Comparison of ENCODE assay signal across 8 cellular contexts in genomic region chr22:41696714-41697113, GRCh38. TPM values are rescaled to one million over a fixed set of nuclear protein-coding genes. Genes with fewer than 3 reads are reported as not detected.
DNase-seq lines count a peak whose midpoint lies in the region; ATAC-seq, FAIRE-seq and TF ChIP-seq lines count a peak whose summit lies in the region.

No MANE protein-coding gene starts in this region.

- no peak overlapping the region for H4K12ac ChIP-seq in trophoblast cell (ENCODE audit: low read depth, low read length)

- H3K4me2 ChIP-seq in GM23248 (ENCODE audit: unreplicated experiment) (peak overlapping the region; percentile 67), PC-9 (peak overlapping the region; percentile 81; the same call in 1 of the 2 replicates), endothelial cell of umbilical vein (ENCODE audit: insufficient read depth, low read length) (no peak overlapping the region), trophoblast cell (ENCODE audit: low read length) (no peak overlapping the region)

- BruUV-seq in PC-9 (replicated peaks; lab: Mats Ljungman, UMichigan) (no TSS peak), endothelial cell of umbilical vein (replicated peaks; lab: Mats Ljungman, UMichigan) (no TSS peak)

- peak overlapping the region; percentile 8; the same call in 1 of the 2 replicates for H3K9ac ChIP-seq in GM23248
- no peak overlapping the region for H3K9ac ChIP-seq in endothelial cell of umbilical vein (replicated peaks; ENCODE audit: extremely low read depth, insufficient read depth, low read length)
- H3K9ac ChIP-seq in trophoblast cell (ENCODE audit: low read length), result no peak overlapping the region

- no peak for DNase-seq in GM23248
- no peak for DNase-seq in PC-9
- no peak for DNase-seq in endothelial cell of umbilical vein (ENCODE audit: low read depth, low spot score)
- DNase-seq in trophoblast cell, result no peak
- no peak for DNase-seq in HCEC 1CT
- no peak for DNase-seq in RPMI8226
- DNase-seq in NCI-H748 treated with DMSO at 0.1 percent for 48 hours (lab: John Stamatoyannopoulos, UW), result no peak

- intact Hi-C loops in PC-9 (cut with micrococcal nuclease; ENCODE audit: unreplicated experiment) (loop anchor here (1.0 to 5.0 kb wide), 5 partner anchors 30 to 245 kb away; no protein-coding TSS in a partner anchor), endothelial cell of umbilical vein (cut with micrococcal nuclease) (loop anchor here (1.0 to 10.0 kb wide), 9 partner anchors 30 to 418 kb away; partner anchors contain the start of genes CCDC134, NDUFA6 and SREBF2)

- no peaks in the 10 kb centered on the region for H3K79me2 ChIP-seq in GM23248 (ENCODE audit: insufficient read depth)
- no peaks in the 10 kb centered on the region for H3K79me2 ChIP-seq in PC-9 (ENCODE audit: low read depth)
- no peaks in the 10 kb centered on the region for H3K79me2 ChIP-seq in endothelial cell of umbilical vein (ENCODE audit: control insufficient read depth, insufficient read depth, low read length)
- H3K79me2 ChIP-seq in trophoblast cell (ENCODE audit: control insufficient read depth, insufficient read depth, low read length, poor library complexity), result no peaks in the 10 kb centered on the region

- H3K9me3 ChIP-seq in GM23248 (ENCODE audit: low read depth) (no peaks in the 10 kb centered on the region), PC-9 (ENCODE audit: insufficient read depth, low read depth) (no peaks in the 10 kb centered on the region), endothelial cell of umbilical vein (replicated peaks; ENCODE audit: control insufficient read depth, insufficient read depth, low read length) (no peaks in the 10 kb centered on the region), trophoblast cell (ENCODE audit: insufficient read depth, low read depth, low read length) (peaks cover 2% of the 10 kb centered on the region)

- peaks cover 2% of the 10 kb centered on the region for H3K79me1 ChIP-seq in trophoblast cell (ENCODE audit: low read length)

- dilution Hi-C loops in endothelial cell of umbilical vein (cut with MboI; ENCODE audit: extremely low pct_ligation_motif_present, low sequenced_read_pairs), result no loop called here

- peak overlapping the region; percentile 34 for H4K8ac ChIP-seq in trophoblast cell (ENCODE audit: low read depth, low read length)

- no peak overlapping the region for H2BK120ac ChIP-seq in trophoblast cell (ENCODE audit: insufficient read depth, low read length, poor library complexity)

- TF ChIP-seq CTCF in PC-9 (conservative IDR thresholded peaks at IDR 0.05), result no peak
- no peak for TF ChIP-seq CTCF in endothelial cell of umbilical vein (IDR thresholded peaks at IDR 0.05; ENCODE audit: extremely low read depth in 1 of 2, insufficient read depth in 1 of 2, low read depth in 1 of 2, low read length in 2 of 2)

- FAIRE-seq in endothelial cell of umbilical vein (lab: Jason Lieb, UNC), result no peak

- ATAC-seq in HG03108 (IDR thresholded peaks at IDR 0.05; ENCODE audit: unreplicated experiment), result no peak

- POLR2A ChIA-PET in PC-9 (lab: Charles Lee; ENCODE audit: unreplicated experiment), result interaction anchor here (0.5 to 0.7 kb wide), 4 partner anchors 8 to 384 kb away, joined by 3 to 10 read pairs (median 3); partner anchors contain the start of genes SNU13 and SREBF2
- POLR2A ChIA-PET in endothelial cell of umbilical vein (lab: Charles Lee), result interaction anchor here (0.7 kb wide), 1 partner anchor 8 kb away, joined by 3 read pairs; the partner anchor contains the start of gene SNU13

- H3F3A ChIP-seq in GM23248 (ENCODE audit: insufficient read depth) (peaks cover 16% of the 10 kb centered on the region; the same call in 1 of the 2 replicates), PC-9 (ENCODE audit: insufficient read depth, low read depth) (peaks cover 9% of the 10 kb centered on the region; the same call in 1 of the 2 replicates)

- H3K36me3 ChIP-seq in GM23248 (ENCODE audit: low read depth) (peaks cover 4% of the 10 kb centered on the region; the same call in 1 of the 2 replicates), PC-9 (ENCODE audit: low read depth) (no peaks in the 10 kb centered on the region), endothelial cell of umbilical vein (ENCODE audit: control insufficient read depth in 2 of 2, extremely low read depth in 1 of 2, insufficient read depth in 2 of 2, low read length in 2 of 2) (no peaks in the 10 kb centered on the region), trophoblast cell (ENCODE audit: control insufficient read depth in 1 of 2, insufficient read depth in 2 of 2, low read length in 2 of 2) (peaks cover 6 to 9% of the 10 kb centered on the region in 2 experiments)

- H3K4me1 ChIP-seq in GM23248 (ENCODE audit: insufficient read depth), result peaks cover 13% of the 10 kb centered on the region; the same call in 1 of the 2 replicates
- peaks cover 6% of the 10 kb centered on the region; the same call in 1 of the 2 replicates for H3K4me1 ChIP-seq in PC-9 (replicated peaks; ENCODE audit: insufficient read depth)
- H3K4me1 ChIP-seq in endothelial cell of umbilical vein (ENCODE audit: control insufficient read depth, extremely low read depth, insufficient read depth, low read length), result peaks cover 3% of the 10 kb centered on the region
- peaks cover 3% of the 10 kb centered on the region in 2 experiments for H3K4me1 ChIP-seq in trophoblast cell (ENCODE audit: control insufficient read depth in 1 of 2, insufficient read depth in 2 of 2, low read length in 2 of 2)

- WGBS in GM23248 (ENCODE audit: low coverage in 1 of 2, low lambda C conversion rate in 2 of 2, missing lambda C conversion rate in 2 of 2), 2 experiments, result 44 to 45% methylated on average over 10 to 11 of the region's 11 CpGs
- no CpG with 5 or more reads among the region's 11 CpGs for WGBS in trophoblast cell (ENCODE audit: extremely low coverage, insufficient coverage, insufficient read length)

- H2AK5ac ChIP-seq in trophoblast cell (ENCODE audit: low read length), result peak overlapping the region; percentile 5

- H3K4me3 ChIP-seq in GM23248 (no peak overlapping the region), PC-9 (no peak overlapping the region), endothelial cell of umbilical vein (replicated peaks in 1 of 3; ENCODE audit: insufficient read depth in 1 of 3, low read depth in 1 of 3, low read length in 3 of 3) (no peak overlapping the region), trophoblast cell (ENCODE audit: low read depth, low read length) (no peak overlapping the region)

- H4K91ac ChIP-seq in trophoblast cell (ENCODE audit: low read depth, low read length), result no peak overlapping the region

- no peaks in the 10 kb centered on the region for H3K9me2 ChIP-seq in GM23248 (ENCODE audit: insufficient read depth)
- H3K9me2 ChIP-seq in PC-9 (ENCODE audit: insufficient read depth), result no peaks in the 10 kb centered on the region

- H3K23ac ChIP-seq in trophoblast cell (ENCODE audit: low read length), result no peak overlapping the region

- no peak overlapping the region for H2BK5ac ChIP-seq in trophoblast cell (ENCODE audit: low read depth, low read length, poor library complexity)

- H2AFZ ChIP-seq in GM23248 (peak overlapping the region; percentile 65), PC-9 (0 out of 2 replicates have a peak overlapping the region, but pooled peaks have one; percentile 68), endothelial cell of umbilical vein (ENCODE audit: low read depth, low read length) (peak overlapping the region; percentile 27), trophoblast cell (ENCODE audit: insufficient read depth, low read length, poor library complexity) (no peak overlapping the region)

- H4K20me1 ChIP-seq in GM23248 (ENCODE audit: insufficient read depth) (no peaks in the 10 kb centered on the region), PC-9 (ENCODE audit: insufficient read depth) (no peaks in the 10 kb centered on the region), endothelial cell of umbilical vein (replicated peaks; ENCODE audit: control insufficient read depth, extremely low read depth, insufficient read depth, low read length) (no peaks in the 10 kb centered on the region)

- H3K9me1 ChIP-seq in endothelial cell of umbilical vein (replicated peaks; ENCODE audit: control insufficient read depth, extremely low read depth, insufficient read depth, low read length), result no peaks in the 10 kb centered on the region

- in situ Hi-C loops in GM23248 (cut with MboI), result loop anchor here (10.0 kb wide), 1 partner anchor 248 kb away; the partner anchor contains the start of gene CENPM

- no peak overlapping the region for H3K18ac ChIP-seq in trophoblast cell (ENCODE audit: low read length)

- TF ChIP-seq POLR2A in endothelial cell of umbilical vein (IDR thresholded peaks at IDR 0.05; ENCODE audit: low read depth, low read length), result no peak

- H3K14ac ChIP-seq in trophoblast cell (ENCODE audit: low read length), result no peak overlapping the region

- H3K27me3 ChIP-seq in GM23248 (replicated peaks; ENCODE audit: insufficient read depth) (no peaks in the 10 kb centered on the region), PC-9 (ENCODE audit: insufficient read depth, low read depth) (no peaks in the 10 kb centered on the region), endothelial cell of umbilical vein (ENCODE audit: control insufficient read depth in 2 of 2, insufficient read depth in 2 of 2, low read length in 2 of 2) (no peaks in the 10 kb centered on the region), trophoblast cell (ENCODE audit: insufficient read depth, low read length) (no peaks in the 10 kb centered on the region)

- H2BK12ac ChIP-seq in trophoblast cell (ENCODE audit: low read length), result no peak overlapping the region

- no peak overlapping the region for H3K4ac ChIP-seq in trophoblast cell (ENCODE audit: low read depth, low read length)

- H3K27ac ChIP-seq in GM23248 (no peak overlapping the region), PC-9 (no peak overlapping the region), endothelial cell of umbilical vein (ENCODE audit: insufficient read depth, low read depth, low read length) (no peak overlapping the region), trophoblast cell (ENCODE audit: low read depth, low read length) (no peak overlapping the region)

- CTCF ChIA-PET in PC-9 (lab: Charles Lee) (interaction anchor here (0.5 to 2.1 kb wide), 14 partner anchors 9 to 244 kb away, joined by 3 to 26 read pairs (median 7); partner anchors contain the start of genes CCDC134, SNU13 and TNFRSF13C), endothelial cell of umbilical vein (lab: Charles Lee) (interaction anchor here (0.6 to 3.7 kb wide), 58 partner anchors 8 to 748 kb away, joined by 3 to 127 read pairs (median 6); partner anchors contain the start of genes CCDC134, CENPM, NAGA and NDUFA6)

RNA-seq across cellular contexts. Expression of gene MEI1, which starts 2.6 kb away (rescaled TPM):
- 2.2 and 3.7 TPM in 2 replicates for total RNA-seq in GM23248 (2014; rRNA removed; shearing (Covaris generic))
- 5.5 and 5.9 TPM in 2 replicates for polyA plus RNA-seq in GM23248 (2016; fragmentation: Nextera tagmentation; extraction: Ambion mirVana)
- 0.55 and 0.61 TPM in 2 replicates for total RNA-seq in PC-9 (2021)
- total RNA-seq in endothelial cell of umbilical vein, result 0.76 and 1.5 TPM in 2 replicates
- polyA plus RNA-seq in endothelial cell of umbilical vein, result 1.9 and 2.7 TPM in 2 replicates
- 1.4 and 1.9 TPM in 2 replicates for polyA plus RNA-seq in endothelial cell of umbilical vein (2011; cell fraction: cytosol; rRNA removed)
- 1.4 and 1.9 TPM in 2 replicates for polyA plus RNA-seq in endothelial cell of umbilical vein (2011; cell fraction: nucleus; rRNA removed)
- 1.7 and 2.6 TPM in 2 replicates for polyA plus RNA-seq in endothelial cell of umbilical vein (2012)
- 0.27 and 0.85 TPM in 2 replicates for polyA minus RNA-seq in endothelial cell of umbilical vein
- not detected for polyA minus RNA-seq in endothelial cell of umbilical vein (2011; cell fraction: cytosol; rRNA and poly(A)+ RNA removed)
- not detected in 2 replicates for polyA minus RNA-seq in endothelial cell of umbilical vein (2011; cell fraction: nucleus; rRNA and poly(A)+ RNA removed)
- 0.08 and 0.32 TPM in 2 replicates for polyA plus RNA-seq in trophoblast cell (2013)

RNA-seq across cellular contexts. Expression of gene SNU13, which starts 8.0 kb away (rescaled TPM):
- 113 and 136 TPM in 2 replicates for total RNA-seq in GM23248 (2014; rRNA removed; shearing (Covaris generic))
- polyA plus RNA-seq in GM23248 (2016; fragmentation: Nextera tagmentation; extraction: Ambion mirVana) (302 and 310 TPM in 2 replicates), endothelial cell of umbilical vein (194 and 206 TPM in 2 replicates)
- total RNA-seq in PC-9 (2021) (197 and 229 TPM in 2 replicates), endothelial cell of umbilical vein (138 TPM in 2 replicates)
- 238 and 250 TPM in 2 replicates for polyA plus RNA-seq in endothelial cell of umbilical vein (2011; cell fraction: cytosol; rRNA removed)
- polyA plus RNA-seq in endothelial cell of umbilical vein (2011; cell fraction: nucleus; rRNA removed), result 68.0 and 77.7 TPM in 2 replicates
- polyA plus RNA-seq in endothelial cell of umbilical vein (2012), result 123 and 128 TPM in 2 replicates
- polyA minus RNA-seq in endothelial cell of umbilical vein, result 98.3 and 109 TPM in 2 replicates
- polyA minus RNA-seq in endothelial cell of umbilical vein (2011; cell fraction: cytosol; rRNA and poly(A)+ RNA removed), result 87.4 TPM
- polyA minus RNA-seq in endothelial cell of umbilical vein (2011; cell fraction: nucleus; rRNA and poly(A)+ RNA removed), result 22.5 and 25.4 TPM in 2 replicates
- polyA plus RNA-seq in trophoblast cell (2013), result 142 and 148 TPM in 2 replicates

Comparison
In these comparisons a context has a peak if more than half of its experiments do, and no peak if none do; other contexts are left out.
1. H3K4me2 ChIP-seq: peak in GM23248 (single experiment) and PC-9 (single experiment); none in endothelial cell of umbilical vein (single experiment) and trophoblast cell (single experiment).